In the genomic region with DNA sequence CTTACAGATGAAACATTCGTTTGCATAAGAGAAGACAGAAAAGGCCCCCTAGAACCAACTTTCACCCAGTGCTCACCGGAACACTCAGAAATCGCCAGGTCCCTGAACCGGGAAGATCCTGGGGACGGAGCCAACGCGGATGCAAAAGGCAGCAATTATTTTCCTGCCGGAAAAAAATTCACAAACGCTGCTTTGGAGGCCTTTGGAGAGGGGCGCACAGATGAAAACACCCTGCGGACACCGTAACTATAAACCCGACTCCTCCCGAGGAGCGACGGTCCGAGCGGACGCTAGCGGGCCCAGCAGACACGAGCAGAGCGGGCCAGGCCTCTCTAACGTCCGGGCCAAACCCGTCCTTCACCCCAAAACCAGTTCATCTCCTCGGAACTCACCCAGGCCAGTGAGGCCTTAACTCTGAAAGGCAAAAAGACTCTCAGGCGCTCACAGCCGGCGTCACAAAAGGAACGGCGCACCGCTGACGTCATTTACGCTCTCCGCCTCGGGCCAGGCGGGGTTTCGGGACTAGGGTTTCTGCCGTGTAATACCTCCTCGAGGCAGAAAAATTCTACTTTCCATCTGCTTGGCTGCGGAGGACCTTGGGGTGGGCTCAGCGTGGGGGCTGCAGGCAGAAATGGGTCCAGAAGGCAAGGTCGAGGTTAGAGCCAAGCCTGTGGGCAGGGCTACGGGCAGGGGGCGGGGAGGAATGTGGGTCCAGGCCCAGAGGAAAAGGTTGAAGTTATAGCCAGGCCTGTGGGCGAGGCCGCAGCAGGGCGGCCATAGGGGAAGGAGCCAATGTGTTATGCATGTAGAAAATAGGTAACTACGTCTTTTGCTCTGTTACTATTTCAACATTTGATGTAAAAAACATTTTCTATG, we compare ENCODE assay signal across 8 cellular contexts. TPM values are rescaled to one million over a fixed set of nuclear protein-coding genes. Genes with fewer than 3 reads are reported as not detected.
DNase-seq lines count a peak whose midpoint lies in the region; ATAC-seq and TF ChIP-seq lines count a peak whose summit lies in the region.

A gene (minus strand): TSS at position 463 of the 876 bp plus-strand sequence. CDS start 2,413 bp downstream, outside the sequence.

- H3K27ac Mint-ChIP-seq in IgD-negative memory B cell = peak within 1 kb of the TSS; percentile 72 to 98 (median 96)
- peak within 1 kb of the TSS; percentile 95 for H3K27ac Mint-ChIP-seq in activated T-helper 2 cell treated with anti-CD3 and anti-CD28 coated beads, Interferon-gamma antibody, Interleukin-2, Interleukin-4, amounts not matched to agents 10 μg/mL and 5 μg/mL and 100 μg/mL, durations not matched to agents 14 hours and 24 hours and 36 hours
- H3K27ac Mint-ChIP-seq in naive thymus-derived CD4-positive, alpha-beta T cell = peak within 1 kb of the TSS; percentile 95 to 100 (median 97)
- H3K27ac Mint-ChIP-seq in stimulated activated effector memory CD8-positive, alpha-beta T cell treated with anti-CD3 and anti-CD28 coated beads, Interleukin-12 subunit alpha, Interleukin-12 subunit beta, amount 100 ng/mL, for 72 hours = peak within 1 kb of the TSS; percentile 98

- intact Hi-C loops in activated T-helper 2 cell treated with anti-CD3 and anti-CD28 coated beads, Interferon-gamma antibody, Interleukin-2, Interleukin-4, amounts not matched to agents 10 μg/mL and 5 μg/mL and 100 μg/mL, durations not matched to agents 14 hours and 24 hours and 36 hours (cut with micrococcal nuclease) = loop anchor here (1.0 to 5.0 kb wide), 3 partner anchors 46 to 229 kb away; a partner anchor contains a TSS
- intact Hi-C loops in naive thymus-derived CD4-positive, alpha-beta T cell (cut with micrococcal nuclease) = loop anchor here (1.0 to 2.0 kb wide), 8 partner anchors 46 to 280 kb away; a partner anchor contains a TSS

- peaks cover 0 to 7% of the 10 kb centered on the region in 2 donors for H3K4me1 ChIP-seq in naive thymus-derived CD4-positive, alpha-beta T cell (ENCODE audit: control insufficient read depth in 2 of 2, insufficient read depth in 2 of 2, low read length in 2 of 2)

- no peaks in the 10 kb centered on the region for H3K27me3 Mint-ChIP-seq in IgD-negative memory B cell
- no peaks in the 10 kb centered on the region for H3K27me3 Mint-ChIP-seq in activated T-helper 2 cell treated with anti-CD3 and anti-CD28 coated beads, Interferon-gamma antibody, Interleukin-2, Interleukin-4, amounts not matched to agents 10 μg/mL and 5 μg/mL and 100 μg/mL, durations not matched to agents 14 hours and 24 hours and 36 hours (ENCODE audit: low read depth)
- H3K27me3 Mint-ChIP-seq in naive thymus-derived CD4-positive, alpha-beta T cell = no peaks in the 10 kb centered on the region

- H3K36me3 ChIP-seq in naive thymus-derived CD4-positive, alpha-beta T cell (ENCODE audit: control insufficient read depth in 2 of 3, insufficient read depth in 3 of 3, low read length in 3 of 3) = peaks cover 12 to 39% (median 26%) of the 10 kb centered on the region in 3 experiments

- peaks cover 35% of the 10 kb centered on the region for H3K36me3 Mint-ChIP-seq in IgD-negative memory B cell
- peaks cover 68% of the 10 kb centered on the region for H3K36me3 Mint-ChIP-seq in activated T-helper 2 cell treated with anti-CD3 and anti-CD28 coated beads, Interferon-gamma antibody, Interleukin-2, Interleukin-4, amounts not matched to agents 10 μg/mL and 5 μg/mL and 100 μg/mL, durations not matched to agents 14 hours and 24 hours and 36 hours (ENCODE audit: low read depth)
- peaks cover 33 to 55% (median 43%) of the 10 kb centered on the region in 5 donors for H3K36me3 Mint-ChIP-seq in naive thymus-derived CD4-positive, alpha-beta T cell
- H3K36me3 Mint-ChIP-seq in stimulated activated effector memory CD8-positive, alpha-beta T cell treated with anti-CD3 and anti-CD28 coated beads, Interleukin-12 subunit alpha, Interleukin-12 subunit beta, amount 100 ng/mL, for 72 hours = peaks cover 40% of the 10 kb centered on the region

- no peaks in the 10 kb centered on the region for H3K27me3 ChIP-seq in naive thymus-derived CD4-positive, alpha-beta T cell (ENCODE audit: control insufficient read depth in 2 of 2, insufficient read depth in 2 of 2, low read length in 2 of 2)

- ATAC-seq in naive thymus-derived CD4-positive, alpha-beta T cell = peak; percentile 96
- ATAC-seq in stimulated activated effector memory CD8-positive, alpha-beta T cell treated with anti-CD3 and anti-CD28 coated beads, Interleukin-12 subunit alpha, Interleukin-12 subunit beta, amount 100 ng/mL, for 72 hours = peak; percentile 99

- H3K4me3 ChIP-seq in fibroblast of mammary gland (ENCODE audit: control insufficient read depth, low read depth, low read length) = peak within 1 kb of the TSS; percentile 97
- peak within 1 kb of the TSS; percentile 93 for H3K4me3 ChIP-seq in naive thymus-derived CD4-positive, alpha-beta T cell (ENCODE audit: low read length)

- CTCF ChIA-PET in RWPE1 (lab: Yijun Ruan, JAX) = interaction anchor here (0.5 kb wide), 1 partner anchor 62 kb away, joined by 3 read pairs; no protein-coding TSS in a partner anchor
- CTCF ChIA-PET in naive thymus-derived CD4-positive, alpha-beta T cell (lab: Charles Lee) = no interaction called here

- H3K4me3 Mint-ChIP-seq in IgD-negative memory B cell = peak within 1 kb of the TSS; percentile 88 to 99 (median 98)
- peak within 1 kb of the TSS; percentile 93 for H3K4me3 Mint-ChIP-seq in activated T-helper 2 cell treated with anti-CD3 and anti-CD28 coated beads, Interferon-gamma antibody, Interleukin-2, Interleukin-4, amounts not matched to agents 10 μg/mL and 5 μg/mL and 100 μg/mL, durations not matched to agents 14 hours and 24 hours and 36 hours (ENCODE audit: low read depth)
- peak within 1 kb of the TSS; percentile 89 to 99 (median 98) for H3K4me3 Mint-ChIP-seq in naive thymus-derived CD4-positive, alpha-beta T cell
- peak within 1 kb of the TSS; percentile 96 for H3K4me3 Mint-ChIP-seq in stimulated activated effector memory CD8-positive, alpha-beta T cell treated with anti-CD3 and anti-CD28 coated beads, Interleukin-12 subunit alpha, Interleukin-12 subunit beta, amount 100 ng/mL, for 72 hours

- peak within 1 kb of the TSS; percentile 89 for H3K27ac ChIP-seq in RWPE1
- peak within 1 kb of the TSS; percentile 90 for H3K27ac ChIP-seq in naive thymus-derived CD4-positive, alpha-beta T cell (ENCODE audit: low read depth, low read length)

- POLR2A ChIA-PET in RWPE1 (lab: Yijun Ruan, JAX; ENCODE audit: low non-redundant PET) = no interaction called here
- POLR2A ChIA-PET in naive thymus-derived CD4-positive, alpha-beta T cell (lab: Charles Lee) = no interaction called here

- peaks cover 0 to 22% (median 4%) of the 10 kb centered on the region in 3 experiments for H3K9me3 ChIP-seq in naive thymus-derived CD4-positive, alpha-beta T cell (ENCODE audit: control insufficient read depth in 2 of 3, low read length in 3 of 3)

- H3K4me1 Mint-ChIP-seq in IgD-negative memory B cell = peaks cover 16 to 22% (median 18%) of the 10 kb centered on the region in 3 donors
- peaks cover 5% of the 10 kb centered on the region for H3K4me1 Mint-ChIP-seq in activated T-helper 2 cell treated with anti-CD3 and anti-CD28 coated beads, Interferon-gamma antibody, Interleukin-2, Interleukin-4, amounts not matched to agents 10 μg/mL and 5 μg/mL and 100 μg/mL, durations not matched to agents 14 hours and 24 hours and 36 hours (ENCODE audit: low read depth)
- H3K4me1 Mint-ChIP-seq in naive thymus-derived CD4-positive, alpha-beta T cell = peaks cover 14 to 46% (median 33%) of the 10 kb centered on the region in 7 donors
- peaks cover 16% of the 10 kb centered on the region for H3K4me1 Mint-ChIP-seq in stimulated activated effector memory CD8-positive, alpha-beta T cell treated with anti-CD3 and anti-CD28 coated beads, Interleukin-12 subunit alpha, Interleukin-12 subunit beta, amount 100 ng/mL, for 72 hours

- TF ChIP-seq CTCF in RWPE1 (conservative IDR thresholded peaks at IDR 0.05; ENCODE audit: low read depth) = no peak
- no peak for TF ChIP-seq CTCF in fibroblast of mammary gland (conservative IDR thresholded peaks at IDR 0.05; ENCODE audit: control insufficient read depth, insufficient read depth, low read depth, low read length)

- H3K9me3 Mint-ChIP-seq in IgD-negative memory B cell = peaks cover 4 to 23% (median 9%) of the 10 kb centered on the region in 3 donors
- H3K9me3 Mint-ChIP-seq in activated T-helper 2 cell treated with anti-CD3 and anti-CD28 coated beads, Interferon-gamma antibody, Interleukin-2, Interleukin-4, amounts not matched to agents 10 μg/mL and 5 μg/mL and 100 μg/mL, durations not matched to agents 14 hours and 24 hours and 36 hours = peaks cover 54% of the 10 kb centered on the region
- H3K9me3 Mint-ChIP-seq in naive thymus-derived CD4-positive, alpha-beta T cell = peaks cover 14 to 65% (median 32%) of the 10 kb centered on the region in 11 donors
- H3K9me3 Mint-ChIP-seq in stimulated activated effector memory CD8-positive, alpha-beta T cell treated with anti-CD3 and anti-CD28 coated beads, Interleukin-12 subunit alpha, Interleukin-12 subunit beta, amount 100 ng/mL, for 72 hours = peaks cover 10% of the 10 kb centered on the region

- peak; percentile 95 for DNase-seq in AG20443 (ENCODE audit: low spot score)
- peak; percentile 69 for DNase-seq in GM19240 (ENCODE audit: insufficient read length, low spot score)
- DNase-seq in RWPE1 (ENCODE audit: low spot score) = peak; percentile 89
- peak; percentile 76 for DNase-seq in activated T-helper 2 cell treated with anti-CD3 and anti-CD28 coated beads, Interferon-gamma antibody, Interleukin-2, Interleukin-4, amounts not matched to agents 10 μg/mL and 5 μg/mL and 100 μg/mL, durations not matched to agents 14 hours and 24 hours and 36 hours (ENCODE audit: low spot score)
- peak; percentile 92 for DNase-seq in fibroblast of mammary gland (ENCODE audit: low read depth)
- peak; percentile 76 to 90 (median 85) for DNase-seq in naive thymus-derived CD4-positive, alpha-beta T cell
- DNase-seq in stimulated activated effector memory CD8-positive, alpha-beta T cell treated with anti-CD3 and anti-CD28 coated beads, Interleukin-12 subunit alpha, Interleukin-12 subunit beta, amount 100 ng/mL, for 72 hours (ENCODE audit: low spot score in 2 of 2) = peak; percentile 78 to 90

RNA-seq across cellular contexts. Expression of the gene that starts here (rescaled TPM):
- polyA plus RNA-seq in IgD-negative memory B cell = 12.1 TPM
- 10.4 and 10.5 TPM in 2 replicates for total RNA-seq in activated T-helper 2 cell treated with anti-CD3 and anti-CD28 coated beads, Interferon-gamma antibody, Interleukin-2, Interleukin-4, amounts not matched to agents 10 μg/mL and 5 μg/mL and 100 μg/mL, durations not matched to agents 14 hours and 24 hours and 36 hours
- total RNA-seq in naive thymus-derived CD4-positive, alpha-beta T cell = 10 to 100 TPM; 11.2 to 22.6 (median 15.8) TPM
- 10 to 100 TPM; 15.0 to 21.5 TPM for polyA plus RNA-seq in naive thymus-derived CD4-positive, alpha-beta T cell

Comparison
In these comparisons a context has a peak if more than half of its experiments do, and no peak if none do; other contexts are left out.
1. Peak in every context shown above with its lines: DNase-seq, ATAC-seq, H3K4me3 ChIP-seq and H3K27ac ChIP-seq.